In the genomic region with DNA sequence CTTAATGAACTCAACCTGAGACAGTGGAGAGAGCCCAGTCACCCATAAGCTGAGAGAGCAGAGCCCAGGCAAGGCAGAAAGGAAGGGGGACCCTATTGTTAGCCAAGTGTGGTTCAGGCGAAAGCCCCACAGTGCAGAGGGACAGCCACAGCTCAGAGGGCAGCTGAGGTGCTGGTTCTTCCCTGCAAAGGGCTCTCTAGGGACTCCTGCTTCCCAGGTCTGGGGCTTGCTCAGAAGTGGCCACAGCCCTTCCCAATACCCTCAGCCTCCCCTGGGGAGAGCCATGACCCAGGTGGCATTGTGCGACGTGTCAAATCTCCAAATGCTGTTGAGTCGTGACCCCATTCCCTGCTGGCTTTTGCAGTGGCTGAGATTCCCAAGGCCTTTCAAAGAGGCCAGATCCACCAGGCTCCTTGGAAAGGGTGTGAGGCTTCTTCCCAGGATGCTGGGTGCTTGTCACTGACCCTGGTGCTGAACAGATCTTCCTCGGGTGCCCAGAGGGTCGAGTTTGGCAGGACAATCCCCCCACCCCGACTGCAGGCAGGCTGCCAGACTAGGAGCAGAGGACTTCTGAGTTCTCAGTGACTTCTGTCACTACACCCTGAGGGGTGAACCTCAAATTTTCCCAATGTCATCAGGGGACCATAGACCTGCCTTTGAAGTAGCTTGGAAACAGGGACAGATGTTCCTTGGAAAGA, we compare ENCODE assay signal across 20 cellular contexts. TPM values are rescaled to one million over a fixed set of nuclear protein-coding genes. Genes with fewer than 3 reads are reported as not detected.
"Had no signal": no experiment of that assay in that cellular context is flagged by ENCODE, and none has a peak within 500 bp of the region (broad histone marks: within the 10 kb centered on the region; RNA-seq: fewer than 3 reads in every experiment).

No MANE protein-coding gene starts in this region.

- H3K4me1 ChIP-seq: colonic mucosa, tibial nerve had no signal

- DNase-seq: activated B cell treated with CpG ODN at 0.5 μM for 24 hours; activated CD4-positive, alpha-beta T cell treated with anti-CD3 and anti-CD28 coated beads, Interleukin-2, amount 10 ng/mL, durations not matched to agents 24 days and 14 days; activated CD8-positive, alpha-beta memory T cell treated with anti-CD3 and anti-CD28 coated beads, Interleukin-2, amount 50 U/mL, for 48 hours; activated gamma-delta T cell; activated T-cell treated with anti-CD3 and anti-CD28 coated beads, Interleukin-2, amount 50 U/mL, for 72 hours; central memory CD4-positive, alpha-beta T cell; colonic mucosa; esophagus squamous epithelium; kidney glomerular epithelial cell; left ventricle myocardium superior; mucosa of descending colon; naive thymus-derived CD4-positive, alpha-beta T cell; stimulated activated naive CD4-positive, alpha-beta T cell; substantia nigra had no signal

- FAIRE-seq: TTC549 had no signal

- ATAC-seq: left ventricle myocardium superior; mucosa of descending colon; naive thymus-derived CD4-positive, alpha-beta T cell had no signal

- H3K27me3 ChIP-seq: colonic mucosa, esophagus squamous epithelium, hepatocyte, tibial nerve had no signal

- H3K4me2 ChIP-seq: hepatocyte had no signal

- H3K36me3 ChIP-seq: colonic mucosa, esophagus squamous epithelium, tibial nerve had no signal

- H2AFZ ChIP-seq: hepatocyte had no signal

- H3K79me2 ChIP-seq: hepatocyte had no signal

- H3K27ac ChIP-seq: colonic mucosa, esophagus squamous epithelium, hepatocyte, tibial nerve had no signal

- H3K9me3 ChIP-seq: colonic mucosa, esophagus squamous epithelium, mucosa of descending colon, tibial nerve had no signal

- H3K4me3 ChIP-seq: colonic mucosa, esophagus squamous epithelium, hepatocyte, mucosa of descending colon, tibial nerve had no signal

RNA-seq across cellular contexts. Expression of gene CCL17, which starts 2.5 kb away (rescaled TPM):
- total RNA-seq: activated CD4-positive, alpha-beta T cell treated with anti-CD3 and anti-CD28 coated beads, Interleukin-2, amount 10 ng/mL, durations not matched to agents 24 days and 14 days; colonic mucosa; fibroblast of villous mesenchyme; glomerular endothelial cell; hepatocyte; left ventricle myocardium superior; mucosa of descending colon; T-helper 2 cell treated with Interferon-gamma antibody and Interleukin-4, amounts not matched to agents 100 ng/mL and 5 ng/mL, for 36 hours; tibial nerve had no signal
- polyA plus RNA-seq: hepatocyte; naive thymus-derived CD4-positive, alpha-beta T cell had no signal

RNA-seq across cellular contexts. Expression of gene CX3CL1, which starts 29.8 kb away (rescaled TPM):
- total RNA-seq: activated CD4-positive, alpha-beta T cell treated with anti-CD3 and anti-CD28 coated beads, Interleukin-2, amount 10 ng/mL, durations not matched to agents 24 days and 14 days; activated T-cell treated with anti-CD3 and anti-CD28 coated beads, Interleukin-2, amount 50 U/mL, for 72 hours; fibroblast of villous mesenchyme; naive thymus-derived CD4-positive, alpha-beta T cell; T-helper 2 cell treated with Interferon-gamma antibody and Interleukin-4, amounts not matched to agents 100 ng/mL and 5 ng/mL, for 36 hours had no signal
- polyA plus RNA-seq: naive thymus-derived CD4-positive, alpha-beta T cell had no signal

RNA-seq across cellular contexts. Expression of gene CCL22, which starts 43.5 kb away (rescaled TPM):
- total RNA-seq: fibroblast of villous mesenchyme, glomerular endothelial cell, left ventricle myocardium superior, tibial nerve had no signal
- polyA plus RNA-seq: hepatocyte; naive thymus-derived CD4-positive, alpha-beta T cell had no signal
